ENCODE assay signal across 8 cellular contexts in genomic region chr5:172870261-172870806, GRCh38. TPM values are rescaled to one million over a fixed set of nuclear protein-coding genes. Genes with fewer than 3 reads are reported as not detected.
DNase-seq lines count a peak whose midpoint lies in the region; ATAC-seq and TF ChIP-seq lines count a peak whose summit lies in the region.

No MANE protein-coding gene starts in this region.

- H3K4me3 ChIP-seq in MG63 (no peak overlapping the region), colonic mucosa (no peak overlapping the region), lung (no peak overlapping the region), tibial artery (no peak overlapping the region)

- H3K27ac ChIP-seq in colonic mucosa (peak overlapping the region; percentile 59), lung (ENCODE audit: low read depth in 1 of 2, low read length in 1 of 2) (peak overlapping the region; percentile 86 to 94), tibial artery (peak overlapping the region; percentile 92 to 93)

- DNase-seq in MG63, result peak; percentile 80
- DNase-seq in colonic mucosa, result no peak
- DNase-seq in lung (ENCODE audit: low spot score), result peak; percentile 73
- DNase-seq in tibial artery, result peak in 1 of 2 donors; percentile 80
- DNase-seq in central memory CD4-positive, alpha-beta T cell, result no peak

- 29 to 35% methylated on average over 8 of the region's 8 CpGs for WGBS in lung, 2 donors

- H3K4me1 ChIP-seq in colonic mucosa (peaks cover 6% of the 10 kb centered on the region), lung (ENCODE audit: control insufficient read depth in 2 of 2, insufficient read depth in 2 of 2, low read length in 2 of 2) (peaks cover 49 to 57% of the 10 kb centered on the region in 2 donors), tibial artery (peaks cover 23 to 99% (median 88%) of the 10 kb centered on the region in 4 donors)

- no peak for TF ChIP-seq CTCF in colonic mucosa (IDR thresholded peaks at IDR 0.05)
- TF ChIP-seq CTCF in lung (IDR thresholded peaks at IDR 0.05; ENCODE audit: control extremely low read depth, extremely low read depth), result no peak
- no peak for TF ChIP-seq CTCF in tibial artery (IDR thresholded peaks at IDR 0.05)

- ATAC-seq in lung (ENCODE audit: insufficient read depth, low FRiP score) (peak; percentile 63), GM21526 (IDR thresholded peaks at IDR 0.05; ENCODE audit: low FRiP score, unreplicated experiment) (no peak), GM19351 (IDR thresholded peaks at IDR 0.05; ENCODE audit: unreplicated experiment) (no peak), HG02970 (IDR thresholded peaks at IDR 0.05; ENCODE audit: low FRiP score, unreplicated experiment) (no peak)

- H3K9me3 ChIP-seq in MG63, result no peaks in the 10 kb centered on the region
- no peaks in the 10 kb centered on the region for H3K9me3 ChIP-seq in colonic mucosa
- H3K9me3 ChIP-seq in lung (ENCODE audit: control insufficient read depth in 2 of 2, insufficient read depth in 1 of 2, low read length in 1 of 2), result no peaks in the 10 kb centered on the region
- H3K9me3 ChIP-seq in tibial artery, result no peaks in the 10 kb centered on the region

- H3K36me3 ChIP-seq in MG63 (peaks cover 31% of the 10 kb centered on the region), colonic mucosa (no peaks in the 10 kb centered on the region), lung (ENCODE audit: control insufficient read depth in 2 of 2, insufficient read depth in 2 of 2, low read length in 2 of 2) (no peaks in the 10 kb centered on the region), tibial artery (no peaks in the 10 kb centered on the region)

- no peaks in the 10 kb centered on the region for H3K27me3 ChIP-seq in MG63
- H3K27me3 ChIP-seq in colonic mucosa, result no peaks in the 10 kb centered on the region
- H3K27me3 ChIP-seq in lung (ENCODE audit: control insufficient read depth, insufficient read depth), result no peaks in the 10 kb centered on the region
- H3K27me3 ChIP-seq in tibial artery, result no peaks in the 10 kb centered on the region

- intact Hi-C loops in colonic mucosa (cut with DNase I), result no loop called here
- intact Hi-C loops in tibial artery (cut with DNase I; ENCODE audit: low total_unique reads), result loop anchor here (5.0 kb wide), 1 partner anchor 153 kb away; no protein-coding TSS in a partner anchor

- H3K9ac ChIP-seq in colonic mucosa (ENCODE audit: low read depth in 2 of 2, low read length in 2 of 2), result peak overlapping the region; percentile 30 to 41

RNA-seq across cellular contexts. Expression of gene ERGIC1, which starts 36.3 kb away (rescaled TPM):
- total RNA-seq in MG63 (2014; rRNA removed; shearing (Covaris generic); ENCODE audit: low replicate concordance), result 65.6 and 98.8 TPM in 2 replicates
- total RNA-seq in colonic mucosa (100 to 1,000 TPM; 173 to 191 TPM), lung (100 to 1,000 TPM in 1 of 2 donors, 10 to 100 TPM in 1; 62.2 to 215 TPM)
- 100 to 1,000 TPM; 122 to 204 TPM for polyA plus RNA-seq in lung

Comparison
In these comparisons a context has a peak if more than half of its experiments do, and no peak if none do; other contexts are left out.
1. DNase-seq: peak in MG63 (single experiment) and lung (single experiment); none in colonic mucosa (single experiment) and central memory CD4-positive, alpha-beta T cell (single experiment).
2. Peak in every context shown above with its lines, with median percentiles within 50 percentile points of each other: H3K27ac ChIP-seq.